Comparison of ENCODE assay signal across 11 cellular contexts in genomic region chr22:48976556-48977535, GRCh38.
"Had no signal": no experiment of that assay in that cellular context is flagged by ENCODE, and none has a peak within 500 bp of the region (broad histone marks: within the 10 kb centered on the region; RNA-seq: fewer than 3 reads in every experiment).

No MANE protein-coding gene starts in this region.

- H3K27me3 Mint-ChIP-seq: dendritic cell treated with granulocyte-macrophage colony-stimulating factor and Interleukin-4, amounts not matched to agents 40 ng/mL and 50 ng/mL, for 4 days had no signal

- H3K4me1 Mint-ChIP-seq: activated naive CD8-positive, alpha-beta T cell treated with anti-CD3 and anti-CD28 coated beads for 36 hours; naive thymus-derived CD8-positive, alpha-beta T cell had no signal

- DNase-seq: activated CD4-positive, alpha-beta memory T cell treated with anti-CD3 and anti-CD28 coated beads for 36 hours; activated gamma-delta T cell treated with Interleukin-2 at 50 U/mL for 16 hours; activated naive CD8-positive, alpha-beta T cell treated with anti-CD3 and anti-CD28 coated beads for 36 hours; activated T-cell treated with anti-CD3 and anti-CD28 coated beads for 4 hours; amniotic stem cell; effector memory CD4-positive, alpha-beta T cell; esophagus squamous epithelium; naive thymus-derived CD8-positive, alpha-beta T cell; stimulated activated naive B cell treated with anti-CD40 and anti-IgM and Interleukin-4, amounts not matched to agents 10 μg/mL and 1 μg/mL and 100 μg/mL, for 72 hours had no signal

- H3K36me3 Mint-ChIP-seq: activated CD4-positive, alpha-beta memory T cell treated with anti-CD3 and anti-CD28 coated beads for 36 hours; activated naive CD8-positive, alpha-beta T cell treated with anti-CD3 and anti-CD28 coated beads for 36 hours; naive thymus-derived CD8-positive, alpha-beta T cell; stimulated activated naive B cell treated with anti-CD40 and anti-IgM and Interleukin-4, amounts not matched to agents 10 μg/mL and 1 μg/mL and 100 μg/mL, for 72 hours had no signal

- H3K4me3 Mint-ChIP-seq: activated CD4-positive, alpha-beta memory T cell treated with anti-CD3 and anti-CD28 coated beads for 36 hours; activated naive CD8-positive, alpha-beta T cell treated with anti-CD3 and anti-CD28 coated beads for 36 hours; activated T-helper 1 cell treated with anti-CD3 and anti-CD28 coated beads, Interleukin-12 subunit alpha, Interleukin-12 subunit beta, Interleukin-2, Interleukin-4 antibody, amounts not matched to agents 30 ng/mL and 10 ng/mL and 1 ng/mL, durations not matched to agents 14 hours and 24 hours and 36 hours; dendritic cell treated with granulocyte-macrophage colony-stimulating factor and Interleukin-4, amounts not matched to agents 40 ng/mL and 50 ng/mL, for 4 days; naive thymus-derived CD8-positive, alpha-beta T cell; stimulated activated naive B cell treated with anti-CD40 and anti-IgM and Interleukin-4, amounts not matched to agents 10 μg/mL and 1 μg/mL and 100 μg/mL, for 72 hours had no signal

- ATAC-seq: naive thymus-derived CD8-positive, alpha-beta T cell; stimulated activated naive B cell treated with anti-CD40 and anti-IgM and Interleukin-4, amounts not matched to agents 10 μg/mL and 1 μg/mL and 100 μg/mL, for 72 hours had no signal

- H3K27ac Mint-ChIP-seq: activated CD4-positive, alpha-beta memory T cell treated with anti-CD3 and anti-CD28 coated beads for 36 hours; activated naive CD8-positive, alpha-beta T cell treated with anti-CD3 and anti-CD28 coated beads for 36 hours; activated T-helper 1 cell treated with anti-CD3 and anti-CD28 coated beads, Interleukin-12 subunit alpha, Interleukin-12 subunit beta, Interleukin-2, Interleukin-4 antibody, amounts not matched to agents 30 ng/mL and 10 ng/mL and 1 ng/mL, durations not matched to agents 14 hours and 24 hours and 36 hours; dendritic cell treated with granulocyte-macrophage colony-stimulating factor and Interleukin-4, amounts not matched to agents 40 ng/mL and 50 ng/mL, for 4 days; naive thymus-derived CD8-positive, alpha-beta T cell; stimulated activated naive B cell treated with anti-CD40 and anti-IgM and Interleukin-4, amounts not matched to agents 10 μg/mL and 1 μg/mL and 100 μg/mL, for 72 hours had no signal

- H3K9me3 Mint-ChIP-seq: activated naive CD8-positive, alpha-beta T cell treated with anti-CD3 and anti-CD28 coated beads for 36 hours; activated T-helper 1 cell treated with anti-CD3 and anti-CD28 coated beads, Interleukin-12 subunit alpha, Interleukin-12 subunit beta, Interleukin-2, Interleukin-4 antibody, amounts not matched to agents 30 ng/mL and 10 ng/mL and 1 ng/mL, durations not matched to agents 14 hours and 24 hours and 36 hours; dendritic cell treated with granulocyte-macrophage colony-stimulating factor and Interleukin-4, amounts not matched to agents 40 ng/mL and 50 ng/mL, for 4 days had no signal
